In genomic region chr18:31203086-31203793, GRCh38 we compare ENCODE assay signal across 17 cellular contexts. TPM values are rescaled to one million over a fixed set of nuclear protein-coding genes. Genes with fewer than 3 reads are reported as not detected.
DNase-seq lines count a peak whose midpoint lies in the region; ATAC-seq and TF ChIP-seq lines count a peak whose summit lies in the region.
"Had no signal": no experiment of that assay in that cellular context is flagged by ENCODE, and none has a peak within 500 bp of the region (broad histone marks: within the 10 kb centered on the region; RNA-seq: fewer than 3 reads in every experiment).

No MANE protein-coding gene starts in this region.

- no peaks in the 10 kb centered on the region for H3K36me3 Mint-ChIP-seq in Caco-2 (ENCODE audit: insufficient read depth, unreplicated experiment)

- peak overlapping the region; percentile 10; the same call in 1 of the 2 replicates for H3K4me3 ChIP-seq in Caco-2 (ENCODE audit: low read depth, low read length)
- peak overlapping the region in 2 of 4 donors; percentile 16 to 30 for H3K4me3 ChIP-seq in Peyer's patch
- H3K4me3 ChIP-seq in muscle layer of duodenum (ENCODE audit: low read depth in 1 of 2, low read length in 2 of 2) = peak overlapping the region in 1 of 2 donors; percentile 26
- no peak overlapping the region for H3K4me3 ChIP-seq in thyroid gland (replicated peaks in 1 of 3)
- H3K4me3 ChIP-seq: dorsolateral prefrontal cortex, tibial nerve had no signal

- no TSS peak for BruUV-seq in Caco-2 (replicated peaks; lab: Mats Ljungman, UMichigan)

- H3K27ac ChIP-seq in Peyer's patch (peak overlapping the region in 2 of 4 donors; percentile 65 to 77), foreskin keratinocyte (peak overlapping the region; percentile 24), muscle layer of duodenum (ENCODE audit: low read length) (peak overlapping the region; percentile 7), thyroid gland (no peak overlapping the region)
- H3K27ac ChIP-seq: dorsolateral prefrontal cortex, tibial nerve had no signal

- H3K36me3 ChIP-seq in Caco-2 (ENCODE audit: control insufficient read depth, insufficient read depth, low read length) (no peaks in the 10 kb centered on the region), Peyer's patch (no peaks in the 10 kb centered on the region), muscle layer of duodenum (ENCODE audit: control insufficient read depth in 1 of 2, insufficient read depth in 2 of 2, low read length in 2 of 2) (no peaks in the 10 kb centered on the region), thyroid gland (no peaks in the 10 kb centered on the region)
- H3K36me3 ChIP-seq: tibial nerve had no signal

- H3K9me3 Mint-ChIP-seq in Caco-2 (ENCODE audit: unreplicated experiment) = no peaks in the 10 kb centered on the region

- H3K27me3 ChIP-seq in Caco-2 (replicated peaks; ENCODE audit: control insufficient read depth, insufficient read depth, low read length) (no peaks in the 10 kb centered on the region), Peyer's patch (no peaks in the 10 kb centered on the region), foreskin keratinocyte (no peaks in the 10 kb centered on the region), muscle layer of duodenum (ENCODE audit: low read depth, low read length) (no peaks in the 10 kb centered on the region), thyroid gland (no peaks in the 10 kb centered on the region)
- H3K27me3 ChIP-seq: tibial nerve had no signal

- H3K4me3 Mint-ChIP-seq in Caco-2 (ENCODE audit: unreplicated experiment) = peak overlapping the region; percentile 46

- peak in 1 of 2 experiments; percentile 15 for DNase-seq in Caco-2
- DNase-seq in Peyer's patch = peak in 2 of 3 donors; percentile 61 to 63
- DNase-seq in foreskin keratinocyte = no peak
- no peak for DNase-seq in stimulated activated CD8-positive, alpha-beta memory T cell treated with anti-CD3 and anti-CD28 coated beads, Interleukin-4, amount 100 ng/mL, for 48 hours
- DNase-seq in DMS53 treated with DMSO at 0.1 percent for 48 hours (lab: John Stamatoyannopoulos, UW; ENCODE audit: unreplicated experiment) = no peak
- no peak for DNase-seq in thyroid gland
- no peak for DNase-seq in DMS153 treated with DMSO at 0.1 percent for 48 hours (lab: John Stamatoyannopoulos, UW; ENCODE audit: unreplicated experiment)
- DNase-seq: dorsolateral prefrontal cortex, GDM1, NCI-H1436 treated with DMSO at 0.1 percent for 48 hours, retina had no signal

- peaks cover 14% of the 10 kb centered on the region for H3K4me1 ChIP-seq in Caco-2
- H3K4me1 ChIP-seq in Peyer's patch = peaks cover 0 to 14% (median 0%) of the 10 kb centered on the region in 4 donors
- peaks cover 50% of the 10 kb centered on the region for H3K4me1 ChIP-seq in foreskin keratinocyte
- no peaks in the 10 kb centered on the region for H3K4me1 ChIP-seq in muscle layer of duodenum (ENCODE audit: control insufficient read depth in 1 of 2, insufficient read depth in 2 of 2, low read length in 2 of 2)
- peaks cover 3 to 6% of the 10 kb centered on the region in 2 donors for H3K4me1 ChIP-seq in thyroid gland

- H3K27ac Mint-ChIP-seq in Caco-2 (ENCODE audit: unreplicated experiment) = no peak overlapping the region

- CTCF ChIA-PET in Caco-2 (lab: Charles Lee) = interaction anchor here (1.4 kb wide), 1 partner anchor 39 kb away, joined by 6 read pairs; no protein-coding TSS in a partner anchor

- POLR2A ChIA-PET in Caco-2 (lab: Charles Lee) = interaction anchor here (0.5 kb wide), 1 partner anchor 740 kb away, joined by 4 read pairs; the partner anchor contains the start of gene TRAPPC8

- peaks cover 27% of the 10 kb centered on the region for H3K4me1 Mint-ChIP-seq in Caco-2 (ENCODE audit: low read depth, unreplicated experiment)

- 61 to 70% methylated on average over 9 of the region's 9 CpGs for WGBS in thyroid gland, 2 donors

- intact Hi-C loops in Caco-2 (cut with micrococcal nuclease; ENCODE audit: unreplicated experiment) = loop anchor here (10.0 kb wide), 1 partner anchor 202 kb away; no protein-coding TSS in a partner anchor
- intact Hi-C loops in thyroid gland (cut with DNase I) = no loop called here

- no peak for ATAC-seq in foreskin keratinocyte
- ATAC-seq: Panc1 had no signal

- H3K27me3 Mint-ChIP-seq in Caco-2 (ENCODE audit: insufficient read depth, unreplicated experiment) = no peaks in the 10 kb centered on the region

- TF ChIP-seq CTCF in Caco-2 (IDR thresholded peaks at IDR 0.05; ENCODE audit: insufficient read depth in 1 of 2, low read depth in 1 of 2, low read length in 1 of 2, severe bottlenecking in 1 of 2, unreplicated experiment in 1 of 2) (no peak), Peyer's patch (IDR thresholded peaks at IDR 0.05) (no peak), foreskin keratinocyte (conservative IDR thresholded peaks at IDR 0.05) (no peak), thyroid gland (IDR thresholded peaks at IDR 0.05) (no peak)

- H3K9me3 ChIP-seq in Caco-2 (no peaks in the 10 kb centered on the region), Peyer's patch (no peaks in the 10 kb centered on the region), muscle layer of duodenum (ENCODE audit: control insufficient read depth in 1 of 2, low read length in 2 of 2) (no peaks in the 10 kb centered on the region), thyroid gland (no peaks in the 10 kb centered on the region)
- H3K9me3 ChIP-seq: tibial nerve had no signal

- TF ChIP-seq POLR2A in Peyer's patch (IDR thresholded peaks at IDR 0.05) (no peak), thyroid gland (IDR thresholded peaks at IDR 0.05) (no peak)

RNA-seq across cellular contexts. Expression of gene DSC1, which starts 40.6 kb away (rescaled TPM):
- 0.11 TPM in 1 of 2 replicates, not detected in the other for total RNA-seq in Caco-2 (2022)
- under 1 TPM in 1 of 4 donors, not detected in 3; 0.35 TPM for total RNA-seq in Peyer's patch
- total RNA-seq in foreskin keratinocyte = 0.35 and 0.44 TPM in 2 replicates
- polyA plus RNA-seq in foreskin keratinocyte = 0.04 and 0.07 TPM in 2 replicates
- total RNA-seq in thyroid gland = not detected
- total RNA-seq: glomerular endothelial cell, HT-29, tibial nerve had no signal
- polyA plus RNA-seq: adipose tissue had no signal

Comparison
In these comparisons a context has a peak if more than half of its experiments do, and no peak if none do; other contexts are left out.
1. DNase-seq: peak in Peyer's patch (2 of 3); none in foreskin keratinocyte (0 of 2), stimulated activated CD8-positive, alpha-beta memory T cell treated with anti-CD3 and anti-CD28 coated beads, Interleukin-4, amount 100 ng/mL, for 48 hours (single experiment), DMS53 treated with DMSO at 0.1 percent for 48 hours (single experiment), thyroid gland (0 of 2) and DMS153 treated with DMSO at 0.1 percent for 48 hours (single experiment).
2. H3K27ac ChIP-seq: peak in foreskin keratinocyte (single experiment) and muscle layer of duodenum (single experiment); none in thyroid gland (0 of 3).